Comparison of ENCODE assay signal across 14 cellular contexts in genomic region chr2:47438084-47438483, GRCh38. TPM values are rescaled to one million over a fixed set of nuclear protein-coding genes. Genes with fewer than 3 reads are reported as not detected.
DNase-seq lines count a peak whose midpoint lies in the region; TF ChIP-seq lines count a peak whose summit lies in the region.
"Had no signal": no experiment of that assay in that cellular context is flagged by ENCODE, and none has a peak within 500 bp of the region (broad histone marks: within the 10 kb centered on the region; RNA-seq: fewer than 3 reads in every experiment).

No MANE protein-coding gene starts in this region.

- H3K9me3 Mint-ChIP-seq in activated CD4-positive, alpha-beta T cell treated with anti-CD3 and anti-CD28 coated beads, Interleukin-2, amount 10 ng/mL, durations not matched to agents 7 days and 5 days = no peaks in the 10 kb centered on the region
- H3K9me3 Mint-ChIP-seq: CD4-positive, CD25-positive, alpha-beta regulatory T cell; HFFc6 had no signal

- H3K4me1 Mint-ChIP-seq in activated CD4-positive, alpha-beta T cell treated with anti-CD3 and anti-CD28 coated beads, Interleukin-2, amount 10 ng/mL, durations not matched to agents 7 days and 5 days = peaks cover 2% of the 10 kb centered on the region

- H3K9me2 ChIP-seq in Karpas-422 (replicated peaks; ENCODE audit: insufficient read depth, low read length) = no peaks in the 10 kb centered on the region
- no peaks in the 10 kb centered on the region for H3K9me2 ChIP-seq in PC-9 (ENCODE audit: insufficient read depth)

- H3K4me1 ChIP-seq in Karpas-422 (ENCODE audit: low read length) = no peaks in the 10 kb centered on the region
- no peaks in the 10 kb centered on the region for H3K4me1 ChIP-seq in PC-9 (replicated peaks; ENCODE audit: insufficient read depth)

- H3F3A ChIP-seq in PC-9 (ENCODE audit: insufficient read depth, low read depth) = peaks cover 23% of the 10 kb centered on the region

- no peaks in the 10 kb centered on the region for H4K20me1 ChIP-seq in Karpas-422 (ENCODE audit: insufficient read depth, low read depth, low read length)
- H4K20me1 ChIP-seq in PC-9 (ENCODE audit: insufficient read depth) = peaks cover 5% of the 10 kb centered on the region; the same call in 1 of the 2 replicates
- H4K20me1 ChIP-seq: BLaER1 treated with 17β-estradiol and CSF1 and Interleukin-3, amounts not matched to agents 10 nM and 100 nM had no signal

- H3K4me2 ChIP-seq in Karpas-422 (ENCODE audit: low read depth, low read length, poor library complexity, severe bottlenecking) (no peak overlapping the region), PC-9 (no peak overlapping the region)

- H3K27me3 Mint-ChIP-seq in activated CD4-positive, alpha-beta T cell treated with anti-CD3 and anti-CD28 coated beads, Interleukin-2, amount 10 ng/mL, durations not matched to agents 7 days and 5 days = no peaks in the 10 kb centered on the region
- H3K27me3 Mint-ChIP-seq: CD4-positive, CD25-positive, alpha-beta regulatory T cell had no signal

- no peak overlapping the region for H3K9ac ChIP-seq in Karpas-422 (ENCODE audit: low read length)
- H3K9ac ChIP-seq: BLaER1 treated with 17β-estradiol and CSF1 and Interleukin-3, amounts not matched to agents 10 nM and 100 nM had no signal

- peaks cover 47% of the 10 kb centered on the region for H3K79me2 ChIP-seq in Karpas-422 (ENCODE audit: low read length)
- no peaks in the 10 kb centered on the region for H3K79me2 ChIP-seq in PC-9 (ENCODE audit: low read depth)

- TF ChIP-seq CTCF in PC-9 (conservative IDR thresholded peaks at IDR 0.05) = no peak
- TF ChIP-seq CTCF in GM13977 (IDR thresholded peaks at IDR 0.05; ENCODE audit: extremely low read depth, insufficient read depth, missing control alignments) = no peak

- H3K4me3 ChIP-seq in Karpas-422 (ENCODE audit: low read length) = no peak overlapping the region
- no peak overlapping the region for H3K4me3 ChIP-seq in PC-9
- H3K4me3 ChIP-seq: BLaER1 treated with 17β-estradiol and CSF1 and Interleukin-3, amounts not matched to agents 10 nM and 100 nM; K562 had no signal

- H3K27me3 ChIP-seq in Karpas-422 (ENCODE audit: low read length) (no peaks in the 10 kb centered on the region), PC-9 (ENCODE audit: insufficient read depth, low read depth) (no peaks in the 10 kb centered on the region)
- H3K27me3 ChIP-seq: BLaER1 treated with 17β-estradiol and CSF1 and Interleukin-3, amounts not matched to agents 10 nM and 100 nM had no signal

- no peak for DNase-seq in activated CD4-positive, alpha-beta T cell treated with anti-CD3 and anti-CD28 coated beads, Interleukin-2, amount 10 ng/mL, durations not matched to agents 7 days and 5 days
- DNase-seq in activated CD4-positive, alpha-beta T cell treated with anti-CD3 and anti-CD28 coated beads for 4 hours = no peak
- DNase-seq in Karpas-422 (no peak), caudate nucleus (lab: John Stamatoyannopoulos, UW) (peak in 4 of 61 donors; percentile 2 to 25 (median 13)), PC-9 (no peak), NCI-H2107 (lab: John Stamatoyannopoulos, UW) (no peak), GM13977 (ENCODE audit: low spot score) (no peak)
- DNase-seq: 8988T; AML-193; CD4-positive, CD25-positive, alpha-beta regulatory T cell; HCEC 1CT; HFFc6 had no signal

- in situ Hi-C loops in GM13977 (cut with MboI; ENCODE audit: low pct_unique_long_range_greater_than_20kb, low sequenced_read_pairs, unreplicated experiment) = no loop called here

- no peak overlapping the region for H3K4me3 Mint-ChIP-seq in activated CD4-positive, alpha-beta T cell treated with anti-CD3 and anti-CD28 coated beads, Interleukin-2, amount 10 ng/mL, durations not matched to agents 7 days and 5 days
- H3K4me3 Mint-ChIP-seq: CD4-positive, CD25-positive, alpha-beta regulatory T cell; HFFc6 had no signal

- POLR2A ChIA-PET in activated CD4-positive, alpha-beta T cell treated with anti-CD3 and anti-CD28 coated beads, Interleukin-2, amount 10 ng/mL, durations not matched to agents 7 days and 5 days (lab: Charles Lee) = no interaction called here
- POLR2A ChIA-PET in PC-9 (lab: Charles Lee; ENCODE audit: unreplicated experiment) = no interaction called here

- peak overlapping the region; percentile 3 for H3K27ac Mint-ChIP-seq in activated CD4-positive, alpha-beta T cell treated with anti-CD3 and anti-CD28 coated beads, Interleukin-2, amount 10 ng/mL, durations not matched to agents 7 days and 5 days
- H3K27ac Mint-ChIP-seq: HFFc6 had no signal

- peaks cover 23% of the 10 kb centered on the region; the same call in 1 of the 2 replicates for H3K36me3 ChIP-seq in Karpas-422 (ENCODE audit: insufficient read depth, low read length)
- peaks cover 20% of the 10 kb centered on the region; the same call in 1 of the 2 replicates for H3K36me3 ChIP-seq in PC-9 (ENCODE audit: low read depth)

- CTCF ChIA-PET in activated CD4-positive, alpha-beta T cell treated with anti-CD3 and anti-CD28 coated beads, Interleukin-2, amount 10 ng/mL, durations not matched to agents 7 days and 5 days (lab: Charles Lee) = interaction anchor here (0.9 kb wide), 1 partner anchor 330 kb away, joined by 3 read pairs; no protein-coding TSS in a partner anchor
- CTCF ChIA-PET in PC-9 (lab: Charles Lee) = interaction anchor here (0.6 to 2.1 kb wide), 3 partner anchors 42 to 345 kb away, joined by 3 to 21 read pairs (median 5); partner anchors contain the start of gene MSH6

- H3K36me3 Mint-ChIP-seq in activated CD4-positive, alpha-beta T cell treated with anti-CD3 and anti-CD28 coated beads, Interleukin-2, amount 10 ng/mL, durations not matched to agents 7 days and 5 days (ENCODE audit: low read depth) = peaks cover 15% of the 10 kb centered on the region

- H2AFZ ChIP-seq in Karpas-422 (ENCODE audit: low read length) (no peak overlapping the region), PC-9 (no peak overlapping the region)

- H3K9me3 ChIP-seq in Karpas-422 (ENCODE audit: low read length) (no peaks in the 10 kb centered on the region), PC-9 (ENCODE audit: insufficient read depth, low read depth) (no peaks in the 10 kb centered on the region)

- no TSS peak for BruUV-seq in PC-9 (replicated peaks; lab: Mats Ljungman, UMichigan)

- intact Hi-C loops in PC-9 (cut with micrococcal nuclease; ENCODE audit: unreplicated experiment) = loop anchor here (5.0 kb wide), 1 partner anchor 669 kb away; no protein-coding TSS in a partner anchor

- H3K27ac ChIP-seq in Karpas-422 (ENCODE audit: low read length) = peak overlapping the region; percentile 36; the same call in 1 of the 2 replicates
- peak overlapping the region; percentile 24 for H3K27ac ChIP-seq in caudate nucleus (ENCODE audit: low read depth, low read length)
- no peak overlapping the region for H3K27ac ChIP-seq in PC-9

RNA-seq across cellular contexts. Expression of gene MSH2, which starts 35.1 kb away (rescaled TPM):
- total RNA-seq in activated CD4-positive, alpha-beta T cell treated with anti-CD3 and anti-CD28 coated beads, Interleukin-2, amount 10 ng/mL, durations not matched to agents 7 days and 5 days = 10 to 100 TPM; 48.0 to 51.8 TPM
- total RNA-seq in Karpas-422 (2014; rRNA removed; shearing (Covaris generic); ENCODE audit: low replicate concordance) = 28.4 and 38.7 TPM in 2 replicates
- 41.7 and 54.2 TPM in 2 replicates for total RNA-seq in PC-9 (2021)
